Comparison of ENCODE assay signal across 1 cellular context in genomic region chrX:15855562-15856256, GRCh38.
TF ChIP-seq lines count a peak whose summit lies in the region.

No MANE protein-coding gene starts in this region.

TF ChIP-seq in GM12878, 131 proteins besides CTCF, POLR2A, EP300 and RAD21 (continued from another document):
- TF ChIP-seq IRF4 (IDR thresholded peaks at IDR 0.05; ENCODE audit: low read depth, low read length) (no peak), KDM1A (IDR thresholded peaks at IDR 0.05; ENCODE audit: borderline replicate concordance) (no peak), RUNX3 (IDR thresholded peaks at IDR 0.05; ENCODE audit: low read length) (peak; percentile 7; the same call in 1 of the 2 replicates), ZNF274 (IDR thresholded peaks at IDR 0.05; ENCODE audit: insufficient read depth, insufficient read length) (no peak), NBN (IDR thresholded peaks at IDR 0.05) (no peak; the same call in 1 of the 2 replicates), REST (IDR thresholded peaks at IDR 0.05; ENCODE audit: low read depth, low read length) (no peak), BCLAF1 (IDR thresholded peaks at IDR 0.05) (no peak), RCOR1 (conservative IDR thresholded peaks at IDR 0.05; ENCODE audit: low read depth, low read length) (no peak), BCL11A (IDR thresholded peaks at IDR 0.05; ENCODE audit: low read depth, low read length) (no peak), MTA2 (IDR thresholded peaks at IDR 0.05; ENCODE audit: low read depth) (no peak), MEF2A (IDR thresholded peaks at IDR 0.05; ENCODE audit: insufficient read depth, low read depth, low read length) (no peak), SUZ12 (IDR thresholded peaks at IDR 0.05; ENCODE audit: unreplicated experiment) (no peak), IKZF1 (conservative IDR thresholded peaks at IDR 0.05) (no peak), FOS (IDR thresholded peaks at IDR 0.05; ENCODE audit: borderline replicate concordance, extremely low read depth, insufficient read length) (no peak), PRDM15 (CRISPR knock-in tag; IDR thresholded peaks at IDR 0.05) (no peak), NFIC (IDR thresholded peaks at IDR 0.05; ENCODE audit: low read depth, low read length) (peak; percentile 20; the same call in 1 of the 2 replicates), RBBP5 (conservative IDR thresholded peaks at IDR 0.05) (no peak), PBX3 (IDR thresholded peaks at IDR 0.05; ENCODE audit: insufficient replicate concordance, low read depth, low read length) (no peak), NR2C1 (IDR thresholded peaks at IDR 0.05) (no peak), NFYA (IDR thresholded peaks at IDR 0.05; ENCODE audit: borderline replicate concordance, low read depth, low read length) (no peak), ZNF687 (IDR thresholded peaks at IDR 0.05) (no peak), USF1 (IDR thresholded peaks at IDR 0.05; ENCODE audit: borderline replicate concordance, extremely low read length, insufficient read depth, low read depth, low read length) (no peak), STAT3 (IDR thresholded peaks at IDR 0.05; ENCODE audit: low read depth, low read length) (no peak)
TF ChIP-seq in GM12878: peak in this region for 5.
